In genomic region chr7:43591551-43592180, GRCh38 we compare ENCODE assay signal across 9 cellular contexts. TPM values are rescaled to one million over a fixed set of nuclear protein-coding genes. Genes with fewer than 3 reads are reported as not detected.
A peak's percentile ranks its signal among the peaks of the same experiment; 100 is the strongest.
DNase-seq lines count a peak whose midpoint lies in the region; ATAC-seq and TF ChIP-seq lines count a peak whose summit lies in the region.
"Had no signal": no experiment of that assay in that cellular context is flagged by ENCODE, and none has a peak within 500 bp of the region (broad histone marks: within the 10 kb centered on the region; RNA-seq: fewer than 3 reads in every experiment).

No MANE protein-coding gene starts in this region.

- peaks cover 83% of the 10 kb centered on the region for H3K4me1 Mint-ChIP-seq in activated T-helper 1 cell treated with anti-CD3 and anti-CD28 coated beads, Interleukin-12 subunit alpha, Interleukin-12 subunit beta, Interleukin-2, Interleukin-4 antibody, amounts not matched to agents 30 ng/mL and 10 ng/mL and 1 ng/mL, durations not matched to agents 14 hours and 24 hours and 36 hours (ENCODE audit: low read depth)
- H3K4me1 Mint-ChIP-seq in mesothelial cell of epicardium, result peaks cover 6% of the 10 kb centered on the region

- intact Hi-C loops in activated T-helper 1 cell treated with anti-CD3 and anti-CD28 coated beads, Interleukin-12 subunit alpha, Interleukin-12 subunit beta, Interleukin-2, Interleukin-4 antibody, amounts not matched to agents 30 ng/mL and 10 ng/mL and 1 ng/mL, durations not matched to agents 14 hours and 24 hours and 36 hours (cut with micrococcal nuclease), result loop anchor here (1.0 to 5.0 kb wide), 5 partner anchors 22 to 1606 kb away; no protein-coding TSS in a partner anchor

- H3K9me3 Mint-ChIP-seq in activated T-helper 1 cell treated with anti-CD3 and anti-CD28 coated beads, Interleukin-12 subunit alpha, Interleukin-12 subunit beta, Interleukin-2, Interleukin-4 antibody, amounts not matched to agents 30 ng/mL and 10 ng/mL and 1 ng/mL, durations not matched to agents 14 hours and 24 hours and 36 hours, result no peaks in the 10 kb centered on the region
- peaks cover 3% of the 10 kb centered on the region for H3K9me3 Mint-ChIP-seq in mesothelial cell of epicardium

- no peaks in the 10 kb centered on the region for H3K9me3 ChIP-seq in BE2C

- TF ChIP-seq CTCF in mesothelial cell of epicardium (IDR thresholded peaks at IDR 0.05; ENCODE audit: unreplicated experiment), result no peak
- TF ChIP-seq CTCF in BE2C (IDR thresholded peaks at IDR 0.05; ENCODE audit: low read depth, low read length), result no peak

- peak overlapping the region; percentile 46 for H3K4me3 Mint-ChIP-seq in activated T-helper 1 cell treated with anti-CD3 and anti-CD28 coated beads, Interleukin-12 subunit alpha, Interleukin-12 subunit beta, Interleukin-2, Interleukin-4 antibody, amounts not matched to agents 30 ng/mL and 10 ng/mL and 1 ng/mL, durations not matched to agents 14 hours and 24 hours and 36 hours
- no peak overlapping the region for H3K4me3 Mint-ChIP-seq in mesothelial cell of epicardium

- no peaks in the 10 kb centered on the region for H3K27me3 Mint-ChIP-seq in activated T-helper 1 cell treated with anti-CD3 and anti-CD28 coated beads, Interleukin-12 subunit alpha, Interleukin-12 subunit beta, Interleukin-2, Interleukin-4 antibody, amounts not matched to agents 30 ng/mL and 10 ng/mL and 1 ng/mL, durations not matched to agents 14 hours and 24 hours and 36 hours (ENCODE audit: insufficient read depth)
- H3K27me3 Mint-ChIP-seq in mesothelial cell of epicardium (ENCODE audit: low read depth), result no peaks in the 10 kb centered on the region

- no peaks in the 10 kb centered on the region for H3K36me3 ChIP-seq in BE2C

- DNase-seq in activated T-helper 1 cell treated with anti-CD3 and anti-CD28 coated beads, Interleukin-12 subunit alpha, Interleukin-12 subunit beta, Interleukin-2, Interleukin-4 antibody, amounts not matched to agents 30 ng/mL and 10 ng/mL and 1 ng/mL, durations not matched to agents 14 hours and 24 hours and 36 hours (ENCODE audit: low spot score), result no peak
- DNase-seq in mesothelial cell of epicardium (ENCODE audit: low spot score in 2 of 2, unreplicated experiment in 2 of 2) (no peak), DMS153 treated with DMSO at 0.1 percent for 48 hours (lab: John Stamatoyannopoulos, UW; ENCODE audit: unreplicated experiment) (no peak), COLO668 (lab: John Stamatoyannopoulos, UW; ENCODE audit: unreplicated experiment) (no peak), BE2C (no peak)
- DNase-seq: KBM-7 had no signal

- peaks cover 34% of the 10 kb centered on the region for H3K36me3 Mint-ChIP-seq in activated T-helper 1 cell treated with anti-CD3 and anti-CD28 coated beads, Interleukin-12 subunit alpha, Interleukin-12 subunit beta, Interleukin-2, Interleukin-4 antibody, amounts not matched to agents 30 ng/mL and 10 ng/mL and 1 ng/mL, durations not matched to agents 14 hours and 24 hours and 36 hours (ENCODE audit: low read depth)
- H3K36me3 Mint-ChIP-seq in mesothelial cell of epicardium, result no peaks in the 10 kb centered on the region

- peak overlapping the region; percentile 70 for H3K27ac Mint-ChIP-seq in activated T-helper 1 cell treated with anti-CD3 and anti-CD28 coated beads, Interleukin-12 subunit alpha, Interleukin-12 subunit beta, Interleukin-2, Interleukin-4 antibody, amounts not matched to agents 30 ng/mL and 10 ng/mL and 1 ng/mL, durations not matched to agents 14 hours and 24 hours and 36 hours
- H3K27ac Mint-ChIP-seq in mesothelial cell of epicardium, result peak overlapping the region; percentile 41

- ATAC-seq in HG02885 (IDR thresholded peaks at IDR 0.05; ENCODE audit: poor library complexity, unreplicated experiment) (peak; percentile 30), GM21390 (IDR thresholded peaks at IDR 0.05; ENCODE audit: unreplicated experiment) (no peak)

- H3K4me3 ChIP-seq in GM08714 (ENCODE audit: low read length) (peak overlapping the region; percentile 56), BE2C (ENCODE audit: low read depth, low read length) (no peak overlapping the region)

- H3K27me3 ChIP-seq in BE2C, result no peaks in the 10 kb centered on the region

- H3K4me1 ChIP-seq in BE2C, result no peaks in the 10 kb centered on the region

RNA-seq across cellular contexts. Expression of gene STK17A, which starts 8.8 kb away (rescaled TPM):
- total RNA-seq in activated T-helper 1 cell treated with anti-CD3 and anti-CD28 coated beads, Interleukin-12 subunit alpha, Interleukin-12 subunit beta, Interleukin-2, Interleukin-4 antibody, amounts not matched to agents 30 ng/mL and 10 ng/mL and 1 ng/mL, durations not matched to agents 14 hours and 24 hours and 36 hours, result 44.8 and 47.8 TPM in 2 replicates
- 7.8 to 9.5 TPM (median 9.3 TPM) in 3 replicates for total RNA-seq in mesothelial cell of epicardium
- 5.7 TPM for polyA plus RNA-seq in BE2C (2012; ENCODE audit: insufficient read depth, insufficient read length, low read depth)
